Comparison of ENCODE assay signal across 23 cellular contexts in the genomic region with DNA sequence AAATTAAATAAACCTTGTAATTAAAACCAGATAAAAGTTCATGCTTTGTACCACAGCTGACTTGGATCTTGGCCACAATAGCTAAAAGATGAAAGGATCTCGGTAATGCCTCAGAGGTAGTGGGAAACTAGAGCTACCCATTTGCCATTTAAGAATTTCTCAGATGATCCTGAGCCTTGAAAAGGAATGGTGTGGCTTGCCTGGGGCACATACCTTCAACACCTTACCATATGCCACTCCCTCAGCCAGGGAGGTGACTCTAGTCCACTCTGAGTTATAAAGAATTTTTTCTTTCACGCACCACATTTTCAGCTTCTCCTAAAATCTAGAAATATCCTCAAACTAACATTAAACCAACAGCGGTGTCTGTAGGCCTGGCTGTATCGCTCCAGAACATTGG.
A peak's percentile ranks its signal among the peaks of the same experiment; 100 is the strongest.
DNase-seq lines count a peak whose midpoint lies in the region; TF ChIP-seq lines count a peak whose summit lies in the region.
"Had no signal": no experiment of that assay in that cellular context is flagged by ENCODE, and none has a peak within 500 bp of the region (broad histone marks: within the 10 kb centered on the region; RNA-seq: fewer than 3 reads in every experiment).

No MANE protein-coding gene starts in this region.

- H3K79me1 ChIP-seq in trophoblast cell (ENCODE audit: low read length) = no peaks in the 10 kb centered on the region

- no peak overlapping the region for H3K14ac ChIP-seq in trophoblast cell (ENCODE audit: low read length)

- H3K4me3 ChIP-seq in trophoblast cell (ENCODE audit: low read depth, low read length) = no peak overlapping the region
- H3K4me3 ChIP-seq: A549; BLaER1 treated with 17β-estradiol and CSF1 and Interleukin-3, amounts not matched to agents 10 nM and 100 nM; HAP-1 had no signal

- WGBS in trophoblast cell (ENCODE audit: extremely low coverage, insufficient coverage, insufficient read length) = no CpG with 5 or more reads among the region's 4 CpGs

- no peak overlapping the region for H2BK5ac ChIP-seq in trophoblast cell (ENCODE audit: low read depth, low read length, poor library complexity)

- peaks cover 3% of the 10 kb centered on the region for H3K9me3 ChIP-seq in trophoblast cell (ENCODE audit: insufficient read depth, low read depth, low read length)
- H3K9me3 ChIP-seq: A549, BE2C, HAP-1 had no signal

- no peak overlapping the region for H3K4me3 Mint-ChIP-seq in nephron
- H3K4me3 Mint-ChIP-seq in type B pancreatic cell = no peak overlapping the region
- H3K4me3 Mint-ChIP-seq: CD14-positive monocyte; CD4-positive, alpha-beta T cell; CD8-positive, alpha-beta memory T cell; HFFc6 had no signal

- H3K27ac Mint-ChIP-seq in nephron (peak overlapping the region in 2 of 3 experiments; percentile 56 to 78), type B pancreatic cell (peak overlapping the region; percentile 57)
- H3K27ac Mint-ChIP-seq: CD14-positive monocyte; CD4-positive, alpha-beta T cell; CD8-positive, alpha-beta memory T cell; HFFc6 had no signal

- no peaks in the 10 kb centered on the region for H3K36me3 Mint-ChIP-seq in nephron (ENCODE audit: low read depth)
- no peaks in the 10 kb centered on the region for H3K36me3 Mint-ChIP-seq in type B pancreatic cell
- H3K36me3 Mint-ChIP-seq: CD14-positive monocyte; CD8-positive, alpha-beta memory T cell had no signal

- H2BK120ac ChIP-seq in trophoblast cell (ENCODE audit: insufficient read depth, low read length, poor library complexity) = no peak overlapping the region

- no peaks in the 10 kb centered on the region for H3K36me3 ChIP-seq in trophoblast cell (ENCODE audit: control insufficient read depth in 1 of 2, insufficient read depth in 2 of 2, low read length in 2 of 2)
- H3K36me3 ChIP-seq: BE2C; BLaER1 treated with 17β-estradiol and CSF1 and Interleukin-3, amounts not matched to agents 10 nM and 100 nM; HAP-1 had no signal

- H3K4me1 ChIP-seq in trophoblast cell (ENCODE audit: control insufficient read depth in 1 of 2, insufficient read depth in 2 of 2, low read length in 2 of 2) = no peaks in the 10 kb centered on the region
- H3K4me1 ChIP-seq: A549, BE2C, HAP-1 had no signal

- H3K79me2 ChIP-seq in trophoblast cell (ENCODE audit: control insufficient read depth, insufficient read depth, low read length, poor library complexity) = no peaks in the 10 kb centered on the region

- no peak for TF ChIP-seq CTCF in nephron (IDR thresholded peaks at IDR 0.05; ENCODE audit: unreplicated experiment in 3 of 3)
- TF ChIP-seq CTCF in type B pancreatic cell (conservative IDR thresholded peaks at IDR 0.05) = no peak

- no peak overlapping the region for H2AFZ ChIP-seq in trophoblast cell (ENCODE audit: insufficient read depth, low read length, poor library complexity)

- no peak overlapping the region for H4K12ac ChIP-seq in trophoblast cell (ENCODE audit: low read depth, low read length)

- H2AK5ac ChIP-seq in trophoblast cell (ENCODE audit: low read length) = no peak overlapping the region

- H3K4me1 Mint-ChIP-seq in nephron (peaks cover 12% of the 10 kb centered on the region), type B pancreatic cell (ENCODE audit: unreplicated experiment) (peaks cover 5% of the 10 kb centered on the region)
- H3K4me1 Mint-ChIP-seq: CD14-positive monocyte; CD8-positive, alpha-beta memory T cell had no signal

- DNase-seq in SW480 (ENCODE audit: low spot score) (peak; percentile 20), trophoblast cell (peak; percentile 27 to 45), type B pancreatic cell (ENCODE audit: extremely low spot score, unreplicated experiment) (no peak), LoVo (ENCODE audit: low spot score) (no peak), NOMO-1 treated with DMSO at 0.1 percent for 48 hours (lab: John Stamatoyannopoulos, UW; ENCODE audit: unreplicated experiment) (no peak), COR-L47 (lab: John Stamatoyannopoulos, UW) (no peak)
- DNase-seq: 8988T; ACHN; AML-193; BE2C; Calu3; CD4-positive, alpha-beta T cell; CD8-positive, alpha-beta memory T cell; DMS53; DMS79 treated with DMSO at 0.1 percent for 48 hours; GF-D8; GOT3; HFFc6 had no signal

- H3K4me2 ChIP-seq in trophoblast cell (ENCODE audit: low read length) = no peak overlapping the region
- H3K4me2 ChIP-seq: A549; BLaER1 treated with 17β-estradiol and CSF1 and Interleukin-3, amounts not matched to agents 10 nM and 100 nM had no signal

- no peak overlapping the region for H3K9ac ChIP-seq in trophoblast cell (ENCODE audit: low read length)
- H3K9ac ChIP-seq: BLaER1 treated with 17β-estradiol and CSF1 and Interleukin-3, amounts not matched to agents 10 nM and 100 nM had no signal

- H3K23ac ChIP-seq in trophoblast cell (ENCODE audit: low read length) = no peak overlapping the region

- H3K4ac ChIP-seq in trophoblast cell (ENCODE audit: low read depth, low read length) = no peak overlapping the region

- no peak overlapping the region for H4K8ac ChIP-seq in trophoblast cell (ENCODE audit: low read depth, low read length)

- H3K9me3 Mint-ChIP-seq in nephron (no peaks in the 10 kb centered on the region), type B pancreatic cell (no peaks in the 10 kb centered on the region)

- no peaks in the 10 kb centered on the region for H3K27me3 ChIP-seq in trophoblast cell (ENCODE audit: insufficient read depth, low read length)
- H3K27me3 ChIP-seq: BE2C; BLaER1 treated with 17β-estradiol and CSF1 and Interleukin-3, amounts not matched to agents 10 nM and 100 nM had no signal

- H3K27ac ChIP-seq in trophoblast cell (ENCODE audit: low read depth, low read length) = no peak overlapping the region
- H3K27ac ChIP-seq: A549; BLaER1 treated with 17β-estradiol and CSF1 and Interleukin-3, amounts not matched to agents 10 nM and 100 nM had no signal

- no peak overlapping the region for H3K18ac ChIP-seq in trophoblast cell (ENCODE audit: low read length)

- H4K91ac ChIP-seq in trophoblast cell (ENCODE audit: low read depth, low read length) = no peak overlapping the region

- H3K27me3 Mint-ChIP-seq in nephron (ENCODE audit: low read depth) (no peaks in the 10 kb centered on the region), type B pancreatic cell (no peaks in the 10 kb centered on the region)
- H3K27me3 Mint-ChIP-seq: CD4-positive, alpha-beta T cell; CD8-positive, alpha-beta memory T cell had no signal

- no peak overlapping the region for H2BK12ac ChIP-seq in trophoblast cell (ENCODE audit: low read length)

Comparison
In these comparisons a context has a peak if more than half of its experiments do, and no peak if none do; other contexts are left out.
1. DNase-seq: peak in SW480 (single experiment) and trophoblast cell (2 of 2); none in type B pancreatic cell (single experiment), LoVo (single experiment), NOMO-1 treated with DMSO at 0.1 percent for 48 hours (single experiment) and COR-L47 (single experiment).